Comparison of ENCODE assay signal across 8 cellular contexts in genomic region chr5:424259-425110, GRCh38. TPM values are rescaled to one million over a fixed set of nuclear protein-coding genes. Genes with fewer than 3 reads are reported as not detected.
DNase-seq lines count a peak whose midpoint lies in the region; ATAC-seq and TF ChIP-seq lines count a peak whose summit lies in the region.

No MANE protein-coding gene starts in this region.

- H3K4me3 Mint-ChIP-seq in T-cell: no peak overlapping the region

- ATAC-seq in GM18520 (IDR thresholded peaks at IDR 0.05; ENCODE audit: unreplicated experiment) (peak; percentile 77), GM21619 (IDR thresholded peaks at IDR 0.05; ENCODE audit: unreplicated experiment) (peak; percentile 83), T-cell (replicated peaks in 1 of 4) (no peak)

- H3K4me3 ChIP-seq in HL-60 (replicated peaks; ENCODE audit: insufficient read depth, low read length): no peak overlapping the region

- CTCF ChIA-PET in T-cell (lab: Charles Lee): no interaction called here

- H3K27me3 ChIP-seq in HL-60 (ENCODE audit: insufficient read depth, poor library complexity, severe bottlenecking): no peaks in the 10 kb centered on the region

- H3K27me3 Mint-ChIP-seq in T-cell: peaks cover 0 to 6% of the 10 kb centered on the region in 2 donors

- peak overlapping the region; percentile 66 for H3K27ac ChIP-seq in HL-60 (replicated peaks)

- H3K9me3 Mint-ChIP-seq in T-cell: no peaks in the 10 kb centered on the region

- POLR2A ChIA-PET in T-cell (lab: Charles Lee): no interaction called here

- no peaks in the 10 kb centered on the region for H3K4me1 Mint-ChIP-seq in T-cell

- no peak for TF ChIP-seq CTCF in HL-60 (IDR thresholded peaks at IDR 0.05; ENCODE audit: insufficient read depth, low read length)

- no peak for DNase-seq in HL-60 (ENCODE audit: low read depth in 1 of 2, low spot score in 1 of 2)
- DNase-seq in medulla oblongata (ENCODE audit: extremely low spot score): peak; percentile 46
- DNase-seq in DMS 273 (lab: John Stamatoyannopoulos, UW; ENCODE audit: unreplicated experiment): no peak
- DNase-seq in activated naive CD4-positive, alpha-beta T cell (lab: John Stamatoyannopoulos, UW): no peak
- DNase-seq in superior temporal gyrus (ENCODE audit: extremely low spot score): no peak
- DNase-seq in T-cell: no peak

- H3K27ac Mint-ChIP-seq in T-cell: no peak overlapping the region

- no peaks in the 10 kb centered on the region for H3K36me3 Mint-ChIP-seq in T-cell

RNA-seq across cellular contexts. Expression of gene EXOC3, which starts 18.5 kb away (rescaled TPM):
- 10 to 100 TPM; 81.6 to 99.8 (median 84.2) TPM for total RNA-seq in T-cell

Comparison
In these comparisons a context has a peak if more than half of its experiments do, and no peak if none do; other contexts are left out.
1. ATAC-seq: peak in GM18520 (single experiment) and GM21619 (single experiment); none in T-cell (0 of 4).